ENCODE assay signal across 21 cellular contexts in the genomic region with DNA sequence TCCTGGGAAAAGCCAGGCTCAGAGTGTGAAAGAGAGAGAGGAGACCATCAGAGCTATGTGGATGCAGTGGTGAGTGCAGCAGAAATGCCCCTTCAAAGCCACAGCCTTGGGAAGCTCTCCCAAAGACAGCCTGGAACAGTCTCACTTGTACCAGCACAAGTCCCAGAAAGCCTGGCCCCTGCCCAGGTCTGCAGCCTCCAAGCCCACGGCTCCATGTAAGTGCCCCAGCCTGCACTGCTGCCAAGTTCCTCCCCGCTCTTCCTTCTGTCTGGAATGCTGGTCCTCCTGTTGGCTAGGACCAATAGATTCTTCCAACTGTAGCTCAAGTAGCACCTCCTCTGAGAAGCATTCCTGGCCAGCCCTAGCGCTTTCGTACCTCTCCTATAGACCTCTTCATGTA.
"Had no signal": no experiment of that assay in that cellular context is flagged by ENCODE, and none has a peak within 500 bp of the region (broad histone marks: within the 10 kb centered on the region; RNA-seq: fewer than 3 reads in every experiment).

No MANE protein-coding gene starts in this region.

- DNase-seq: activated B cell treated with CpG ODN at 0.5 μM for 24 hours; activated CD4-positive, alpha-beta T cell treated with anti-CD3 and anti-CD28 coated beads for 1 hour; activated CD4-positive, alpha-beta T cell treated with anti-CD3 and anti-CD28 coated beads, Interleukin-2, amount 10 ng/mL, durations not matched to agents 24 days and 14 days; activated CD4-positive, alpha-beta T cell treated with anti-CD3 and anti-CD28 coated beads, Interleukin-2, amount 50 U/mL, for 48 hours; activated CD8-positive, alpha-beta memory T cell treated with anti-CD3 and anti-CD28 coated beads, Interleukin-2, amount 10 ng/mL, durations not matched to agents 7 days and 5 days; activated effector memory CD4-positive, alpha-beta T cell treated with Interleukin-2 at 50 U/mL for 16 hours; activated naive CD4-positive, alpha-beta T cell; activated naive CD8-positive, alpha-beta T cell treated with anti-CD3 and anti-CD28 coated beads, Interleukin-2, amount 50 U/mL, for 24 hours; activated T-cell treated with anti-CD3 and anti-CD28 coated beads, Interleukin-2, amount 50 U/mL, for 24 hours; amniotic stem cell; Kasumi-1; KBM-7; NCI-H1048; NCI-H1417; NCI-H1930; NCI-H526 treated with DMSO at 0.1 percent for 48 hours; NCI-H82; RPMI8226; SHP77; T-helper 17 cell; T-helper 9 cell had no signal

- ATAC-seq: activated CD8-positive, alpha-beta memory T cell treated with anti-CD3 and anti-CD28 coated beads, Interleukin-2, amount 10 ng/mL, durations not matched to agents 7 days and 5 days; activated naive CD8-positive, alpha-beta T cell treated with anti-CD3 and anti-CD28 coated beads, Interleukin-2, amount 50 U/mL, for 24 hours; T-helper 17 cell had no signal
